In genomic region chr20:62368303-62368628, GRCh38 we compare ENCODE assay signal across 1 cellular context.
TF ChIP-seq lines count a peak whose summit lies in the region.

No MANE protein-coding gene starts in this region.

TF ChIP-seq in A549, 52 proteins besides CTCF, POLR2A, EP300 and RAD21 (continued from another document):
- TF ChIP-seq BHLHE40 (IDR thresholded peaks at IDR 0.05; ENCODE audit: low read depth, low read length) (no peak), HEYL (CRISPR knock-in tag; IDR thresholded peaks at IDR 0.05) (no peak), RNF2 (IDR thresholded peaks at IDR 0.05; ENCODE audit: borderline replicate concordance, low read depth) (no peak), NR3C1 (IDR thresholded peaks at IDR 0.05) (no peak), JUN (IDR thresholded peaks at IDR 0.05) (no peak), BCL3 (IDR thresholded peaks at IDR 0.05) (no peak), HOXA7 (CRISPR knock-in tag; IDR thresholded peaks at IDR 0.05) (no peak), CHD2 (IDR thresholded peaks at IDR 0.05; ENCODE audit: low read length, partially characterized antibody) (no peak), SMC3 (IDR thresholded peaks at IDR 0.05) (no peak), CEBPB (IDR thresholded peaks at IDR 0.05) (no peak), CBX2 (IDR thresholded peaks at IDR 0.05; ENCODE audit: borderline replicate concordance, low read depth) (no peak)
